In the genomic region with DNA sequence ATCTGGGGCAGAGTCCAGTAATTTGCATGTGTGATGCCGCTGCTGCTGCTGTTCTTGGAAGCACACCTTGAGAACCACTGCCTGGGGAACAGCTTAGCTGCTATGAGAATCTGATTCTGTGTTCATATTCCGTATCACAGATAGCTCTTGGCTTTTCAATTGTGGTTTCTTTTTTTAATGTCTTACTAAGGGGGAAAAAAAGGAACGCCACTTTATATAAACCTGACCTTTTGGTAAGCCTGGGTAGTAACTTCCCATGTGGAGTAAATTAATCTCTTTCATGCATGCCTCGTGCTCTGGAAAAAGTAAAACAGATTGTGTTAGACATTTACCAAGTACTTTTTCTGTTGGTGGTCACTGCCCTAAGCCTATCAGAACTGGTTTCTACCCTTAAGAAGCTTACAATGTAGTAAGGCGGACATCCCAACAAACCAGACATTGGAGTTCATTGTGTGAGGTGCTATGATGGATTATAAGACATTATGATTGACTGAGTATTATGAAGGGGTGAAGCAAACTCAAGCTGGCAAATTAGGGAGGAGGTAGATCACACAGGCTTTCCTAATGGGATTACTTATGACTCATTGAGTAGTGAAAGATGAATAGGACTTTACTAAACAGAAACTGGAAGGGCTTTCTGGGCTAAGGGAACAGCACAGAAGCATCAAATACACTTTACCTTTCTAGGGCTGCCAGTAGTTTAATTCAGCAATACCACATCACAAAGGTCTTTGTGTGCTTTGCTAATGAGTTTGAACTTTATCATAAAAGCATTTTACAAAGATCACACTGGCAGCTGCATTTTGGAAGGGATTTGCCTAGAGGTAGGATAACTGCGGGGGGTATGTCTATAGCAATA, we compare ENCODE assay signal across 10 cellular contexts.
DNase-seq lines count a peak whose midpoint lies in the region; ATAC-seq and TF ChIP-seq lines count a peak whose summit lies in the region.
"Had no signal": no experiment of that assay in that cellular context is flagged by ENCODE, and none has a peak within 500 bp of the region (broad histone marks: within the 10 kb centered on the region; RNA-seq: fewer than 3 reads in every experiment).

No MANE protein-coding gene starts in this region.

- no peak overlapping the region for H2AFZ ChIP-seq in SK-N-SH (ENCODE audit: low read depth)

- H3K9ac ChIP-seq in SK-N-SH = peak overlapping the region; percentile 34; the same call in 1 of the 2 replicates

- H3K4me2 ChIP-seq in SK-N-SH = peak overlapping the region; percentile 33; the same call in 1 of the 2 replicates

- CTCF ChIA-PET in activated CD4-positive, alpha-beta T cell treated with anti-CD3 and anti-CD28 coated beads for 36 hours (lab: Charles Lee) = interaction anchor here (0.8 to 1.9 kb wide), 7 partner anchors 12 to 442 kb away, joined by 3 to 7 read pairs (median 4); a partner anchor contains a TSS
- CTCF ChIA-PET in SK-N-SH (lab: Yijun Ruan, JAX) = no interaction called here

- WGBS in SK-N-SH (ENCODE audit: low lambda C conversion rate) = 43% methylated on average over 6 of the region's 6 CpGs

- H3F3A ChIP-seq in SK-N-SH (replicated peaks; ENCODE audit: insufficient read depth) = peaks cover 41% of the 10 kb centered on the region

- no peak for DNase-seq in activated CD4-positive, alpha-beta T cell treated with anti-CD3 and anti-CD28 coated beads for 36 hours
- no peak for DNase-seq in activated CD4-positive, alpha-beta T cell treated with anti-CD3 and anti-CD28 coated beads for 1 hour
- DNase-seq in SK-N-SH (no peak), fibroblast of gingiva (ENCODE audit: low read depth) (peak; percentile 65)
- DNase-seq in stimulated activated naive CD8-positive, alpha-beta T cell treated with anti-CD3 and anti-CD28 coated beads, Interleukin-15, amount 100 ng/mL, for 72 hours = no peak
- DNase-seq: body of pancreas, heart right ventricle had no signal

- peak overlapping the region; percentile 56 for H3K27ac Mint-ChIP-seq in activated CD4-positive, alpha-beta T cell treated with anti-CD3 and anti-CD28 coated beads for 36 hours
- H3K27ac Mint-ChIP-seq in stimulated activated naive CD8-positive, alpha-beta T cell treated with anti-CD3 and anti-CD28 coated beads, Interleukin-15, amount 100 ng/mL, for 72 hours = peak overlapping the region in 1 of 2 donors; percentile 8

- peaks cover 36% of the 10 kb centered on the region for H3K36me3 Mint-ChIP-seq in activated CD4-positive, alpha-beta T cell treated with anti-CD3 and anti-CD28 coated beads for 36 hours (ENCODE audit: low read depth)

- H3K27me3 ChIP-seq in SK-N-SH (ENCODE audit: insufficient read depth) = no peaks in the 10 kb centered on the region
- H3K27me3 ChIP-seq: body of pancreas, heart right ventricle had no signal

- peaks cover 90% of the 10 kb centered on the region for H3K79me2 ChIP-seq in SK-N-SH (ENCODE audit: insufficient read depth)

- no peaks in the 10 kb centered on the region for H4K20me1 ChIP-seq in SK-N-SH (ENCODE audit: insufficient read depth)

- no peaks in the 10 kb centered on the region for H3K9me3 Mint-ChIP-seq in activated CD4-positive, alpha-beta T cell treated with anti-CD3 and anti-CD28 coated beads for 36 hours (ENCODE audit: low read depth)
- H3K9me3 Mint-ChIP-seq in stimulated activated naive CD8-positive, alpha-beta T cell treated with anti-CD3 and anti-CD28 coated beads, Interleukin-15, amount 100 ng/mL, for 72 hours = no peaks in the 10 kb centered on the region

- no peaks in the 10 kb centered on the region for H3K9me2 ChIP-seq in SK-N-SH

- H3K4me3 Mint-ChIP-seq in activated CD4-positive, alpha-beta T cell treated with anti-CD3 and anti-CD28 coated beads for 36 hours = no peak overlapping the region
- peak overlapping the region; percentile 16 to 17 for H3K4me3 Mint-ChIP-seq in stimulated activated naive CD8-positive, alpha-beta T cell treated with anti-CD3 and anti-CD28 coated beads, Interleukin-15, amount 100 ng/mL, for 72 hours

- TF ChIP-seq EP300 in SK-N-SH (IDR thresholded peaks at IDR 0.05; ENCODE audit: borderline replicate concordance in 1 of 2, low read depth in 1 of 2, low read length in 1 of 2) = peak; percentile 7 to 60; a peak in 2 of 4 replicates

- TF ChIP-seq CTCF in SK-N-SH (IDR thresholded peaks at IDR 0.05) = no peak

- ATAC-seq in activated CD4-positive, alpha-beta T cell treated with anti-CD3 and anti-CD28 coated beads for 36 hours = no peak
- ATAC-seq in stimulated activated naive CD8-positive, alpha-beta T cell treated with anti-CD3 and anti-CD28 coated beads, Interleukin-15, amount 100 ng/mL, for 72 hours = peak; percentile 54
- ATAC-seq in GM21390 (IDR thresholded peaks at IDR 0.05; ENCODE audit: unreplicated experiment) (no peak), GM21447 (IDR thresholded peaks at IDR 0.05; ENCODE audit: unreplicated experiment) (no peak), HG02610 (IDR thresholded peaks at IDR 0.05; ENCODE audit: unreplicated experiment) (no peak)
- ATAC-seq: body of pancreas had no signal

- H3K36me3 ChIP-seq in SK-N-SH (replicated peaks in 1 of 2; ENCODE audit: control insufficient read depth in 1 of 2, insufficient read depth in 2 of 2, low read length in 1 of 2) = peaks cover 0 to 8% of the 10 kb centered on the region in 2 experiments
- H3K36me3 ChIP-seq: heart right ventricle had no signal

- intact Hi-C loops in activated CD4-positive, alpha-beta T cell treated with anti-CD3 and anti-CD28 coated beads for 36 hours (cut with DNase I, micrococcal nuclease) = no loop called here

- no peak overlapping the region for H3K4me3 ChIP-seq in SK-N-SH (ENCODE audit: low read depth in 2 of 2, low read length in 1 of 2)
- H3K4me3 ChIP-seq: body of pancreas, heart right ventricle had no signal

- no peaks in the 10 kb centered on the region for H3K27me3 Mint-ChIP-seq in activated CD4-positive, alpha-beta T cell treated with anti-CD3 and anti-CD28 coated beads for 36 hours
- no peaks in the 10 kb centered on the region for H3K27me3 Mint-ChIP-seq in stimulated activated naive CD8-positive, alpha-beta T cell treated with anti-CD3 and anti-CD28 coated beads, Interleukin-15, amount 100 ng/mL, for 72 hours

- POLR2A ChIA-PET in activated CD4-positive, alpha-beta T cell treated with anti-CD3 and anti-CD28 coated beads for 36 hours (lab: Charles Lee) = interaction anchor here (0.6 kb wide), 1 partner anchor 12 kb away, joined by 3 read pairs; no protein-coding TSS in a partner anchor
- POLR2A ChIA-PET in SK-N-SH (lab: Yijun Ruan, JAX) = no interaction called here

- H3K4me1 Mint-ChIP-seq in activated CD4-positive, alpha-beta T cell treated with anti-CD3 and anti-CD28 coated beads for 36 hours = peaks cover 64% of the 10 kb centered on the region
- H3K4me1 Mint-ChIP-seq in stimulated activated naive CD8-positive, alpha-beta T cell treated with anti-CD3 and anti-CD28 coated beads, Interleukin-15, amount 100 ng/mL, for 72 hours = peaks cover 63% of the 10 kb centered on the region

- no peak for TF ChIP-seq RAD21 in SK-N-SH (IDR thresholded peaks at IDR 0.05; ENCODE audit: low read length)

- peaks cover 8 to 61% of the 10 kb centered on the region in 2 experiments; a peak in 3 of 4 replicates for H3K4me1 ChIP-seq in SK-N-SH (ENCODE audit: control insufficient read depth in 1 of 2, insufficient read depth in 2 of 2, low read depth in 1 of 2, low read length in 1 of 2)
- H3K4me1 ChIP-seq: body of pancreas had no signal

- H3K9me3 ChIP-seq in SK-N-SH = no peaks in the 10 kb centered on the region
- H3K9me3 ChIP-seq: body of pancreas, heart right ventricle had no signal

- H3K27ac ChIP-seq in SK-N-SH (ENCODE audit: low read depth in 2 of 2, low read length in 1 of 2) = peak overlapping the region; percentile 72 to 84
- H3K27ac ChIP-seq: heart right ventricle had no signal

TF ChIP-seq in SK-N-SH, 30 proteins besides CTCF, POLR2A, EP300 and RAD21 (continues in another document):
- TF ChIP-seq FOSL2 (IDR thresholded peaks at IDR 0.05; ENCODE audit: borderline replicate concordance, low read depth) = peak; percentile 58
- no peak for TF ChIP-seq RFX5 (IDR thresholded peaks at IDR 0.05; ENCODE audit: low read length)
- TF ChIP-seq ELF1 (IDR thresholded peaks at IDR 0.05) = no peak
- no peak for TF ChIP-seq EZH2phosphoT487 (IDR thresholded peaks at IDR 0.05; ENCODE audit: borderline replicate concordance, low read depth)
- TF ChIP-seq RXRA (IDR thresholded peaks at IDR 0.05; ENCODE audit: borderline replicate concordance, low read depth) = no peak
- TF ChIP-seq, protein P1, sequence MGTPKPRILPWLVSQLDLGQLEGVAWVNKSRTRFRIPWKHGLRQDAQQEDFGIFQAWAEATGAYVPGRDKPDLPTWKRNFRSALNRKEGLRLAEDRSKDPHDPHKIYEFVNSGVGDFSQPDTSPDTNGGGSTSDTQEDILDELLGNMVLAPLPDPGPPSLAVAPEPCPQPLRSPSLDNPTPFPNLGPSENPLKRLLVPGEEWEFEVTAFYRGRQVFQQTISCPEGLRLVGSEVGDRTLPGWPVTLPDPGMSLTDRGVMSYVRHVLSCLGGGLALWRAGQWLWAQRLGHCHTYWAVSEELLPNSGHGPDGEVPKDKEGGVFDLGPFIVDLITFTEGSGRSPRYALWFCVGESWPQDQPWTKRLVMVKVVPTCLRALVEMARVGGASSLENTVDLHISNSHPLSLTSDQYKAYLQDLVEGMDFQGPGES (IDR thresholded peaks at IDR 0.05; ENCODE audit: low read depth, low read length) = no peak
- TF ChIP-seq, protein P2, sequence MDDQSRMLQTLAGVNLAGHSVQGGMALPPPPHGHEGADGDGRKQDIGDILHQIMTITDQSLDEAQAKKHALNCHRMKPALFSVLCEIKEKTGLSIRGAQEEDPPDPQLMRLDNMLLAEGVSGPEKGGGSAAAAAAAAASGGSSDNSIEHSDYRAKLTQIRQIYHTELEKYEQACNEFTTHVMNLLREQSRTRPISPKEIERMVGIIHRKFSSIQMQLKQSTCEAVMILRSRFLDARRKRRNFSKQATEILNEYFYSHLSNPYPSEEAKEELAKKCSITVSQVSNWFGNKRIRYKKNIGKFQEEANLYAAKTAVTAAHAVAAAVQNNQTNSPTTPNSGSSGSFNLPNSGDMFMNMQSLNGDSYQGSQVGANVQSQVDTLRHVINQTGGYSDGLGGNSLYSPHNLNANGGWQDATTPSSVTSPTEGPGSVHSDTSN (IDR thresholded peaks at IDR 0.05) = peak; percentile 76; the same call in 1 of the 2 replicates
- TF ChIP-seq TAF1 (IDR thresholded peaks at IDR 0.05; ENCODE audit: borderline replicate concordance, low read depth, low read length) = no peak
- no peak for TF ChIP-seq FOXJ3 (CRISPR knock-in tag; IDR thresholded peaks at IDR 0.05)
